8 cellular contexts compared by ENCODE assay signal in genomic region chr12:68331869-68332725, GRCh38. TPM values are rescaled to one million over a fixed set of nuclear protein-coding genes. Genes with fewer than 3 reads are reported as not detected.
DNase-seq lines count a peak whose midpoint lies in the region; ATAC-seq and TF ChIP-seq lines count a peak whose summit lies in the region.

Gene MDM1 (minus strand): TSS chr12:68332362. CDS start chr12:68332245, 117 bp downstream.

- peak within 1 kb of the TSS; percentile 11 to 85 (median 82) for H3K27ac ChIP-seq in gastroesophageal sphincter
- peak within 1 kb of the TSS; percentile 82 for H3K27ac ChIP-seq in neutrophil
- H3K27ac ChIP-seq in substantia nigra (ENCODE audit: low read depth, low read length, poor library complexity, severe bottlenecking), result peak within 1 kb of the TSS; percentile 56

- WGBS in gastroesophageal sphincter (ENCODE audit: low coverage in 1 of 2), 2 donors, result 0 to 1% methylated on average over 4 to 10 of the region's 59 CpGs

- in situ Hi-C loops in SK-MEL-5 (cut with HindIII; ENCODE audit: low pct_unique_long_range_greater_than_20kb, low sequenced_read_pairs), result no loop called here

- DNase-seq in GF-D8 (lab: John Stamatoyannopoulos, UW), result peak; percentile 93
- peak; percentile 96 for DNase-seq in HEK293T (ENCODE audit: extremely low spot score)
- peak; percentile 98 for DNase-seq in MV-4-11 (lab: John Stamatoyannopoulos, UW)
- peak; percentile 99 for DNase-seq in SK-MEL-5 (ENCODE audit: low read depth, low spot score)
- DNase-seq in activated naive CD4-positive, alpha-beta T cell treated with Interleukin-2 at 50 U/mL for 16 hours, result peak; percentile 97
- peak; percentile 83 to 99 (median 96) for DNase-seq in substantia nigra (lab: John Stamatoyannopoulos, UW)

- H3K4me3 ChIP-seq in gastroesophageal sphincter, result peak within 1 kb of the TSS; percentile 59 to 85
- H3K4me3 ChIP-seq in neutrophil (ENCODE audit: low read depth in 1 of 2, low read length in 1 of 2), result peak within 1 kb of the TSS; percentile 90 to 94

- CTCF ChIA-PET in HEK293T (lab: Yijun Ruan, JAX), result interaction anchor here (0.6 to 1.1 kb wide), 4 partner anchors 11 to 296 kb away, joined by 3 to 6 read pairs (median 4); no protein-coding TSS in a partner anchor

- H3K9me3 ChIP-seq in gastroesophageal sphincter, result no peaks in the 10 kb centered on the region
- H3K9me3 ChIP-seq in neutrophil, result no peaks in the 10 kb centered on the region

- H3K27me3 ChIP-seq in gastroesophageal sphincter (no peaks in the 10 kb centered on the region), neutrophil (no peaks in the 10 kb centered on the region)

- TF ChIP-seq POLR2A in gastroesophageal sphincter (IDR thresholded peaks at IDR 0.05), result peak; percentile 19 to 47

- H3K36me3 ChIP-seq in gastroesophageal sphincter, result peaks cover 0 to 11% of the 10 kb centered on the region in 2 donors
- peaks cover 7% of the 10 kb centered on the region for H3K36me3 ChIP-seq in neutrophil

- TF ChIP-seq CTCF in gastroesophageal sphincter (IDR thresholded peaks at IDR 0.05) (no peak), neutrophil (IDR thresholded peaks at IDR 0.05) (peak; percentile 22)

- peak; percentile 99 for ATAC-seq in gastroesophageal sphincter

- H3K4me1 ChIP-seq in gastroesophageal sphincter, result peaks cover 3 to 72% (median 6%) of the 10 kb centered on the region in 3 donors
- H3K4me1 ChIP-seq in neutrophil (ENCODE audit: control insufficient read depth in 1 of 2, insufficient read depth in 1 of 2, low read depth in 1 of 2, low read length in 1 of 2), result peaks cover 23 to 24% of the 10 kb centered on the region in 2 experiments

- POLR2A ChIA-PET in HEK293T (lab: Yijun Ruan, JAX), result interaction anchor here (0.6 to 1.3 kb wide), 5 partner anchors 9 to 355 kb away, joined by 3 to 4 read pairs (median 3); partner anchors contain the start of gene NUP107

- TF ChIP-seq EP300 in gastroesophageal sphincter (IDR thresholded peaks at IDR 0.05), result no peak

TF ChIP-seq in HEK293T, 16 proteins besides CTCF, POLR2A, EP300 and RAD21:
- TF ChIP-seq PKNOX1 (IDR thresholded peaks at IDR 0.05) (peak; percentile 95), L3MBTL2 (conservative IDR thresholded peaks at IDR 0.05) (peak; percentile 74), ZNF384 (IDR thresholded peaks at IDR 0.05) (no peak), ELF4 (IDR thresholded peaks at IDR 0.05) (no peak)

RNA-seq across cellular contexts. Expression of gene MDM1, which starts in this region (rescaled TPM):
- 11.5 and 12.7 TPM in 2 replicates for total RNA-seq in SK-MEL-5 (2014; rRNA removed; shearing (Covaris generic))
- polyA plus RNA-seq in SK-MEL-5 (2015; cell fraction: cytosol; rRNA removed), result 6.3 and 7.0 TPM in 2 replicates
- 121 and 132 TPM in 2 replicates for polyA plus RNA-seq in SK-MEL-5 (2015; cell fraction: nucleus; rRNA removed)
- 10 to 100 TPM; 13.5 to 38.8 (median 23.1) TPM for total RNA-seq in gastroesophageal sphincter

Comparison
In these comparisons a context has a peak if more than half of its experiments do, and no peak if none do; other contexts are left out.
1. Peak in every context shown above with its lines: DNase-seq, ATAC-seq, H3K4me3 ChIP-seq and H3K27ac ChIP-seq.